Comparison of ENCODE assay signal across 8 cellular contexts in the genomic region with DNA sequence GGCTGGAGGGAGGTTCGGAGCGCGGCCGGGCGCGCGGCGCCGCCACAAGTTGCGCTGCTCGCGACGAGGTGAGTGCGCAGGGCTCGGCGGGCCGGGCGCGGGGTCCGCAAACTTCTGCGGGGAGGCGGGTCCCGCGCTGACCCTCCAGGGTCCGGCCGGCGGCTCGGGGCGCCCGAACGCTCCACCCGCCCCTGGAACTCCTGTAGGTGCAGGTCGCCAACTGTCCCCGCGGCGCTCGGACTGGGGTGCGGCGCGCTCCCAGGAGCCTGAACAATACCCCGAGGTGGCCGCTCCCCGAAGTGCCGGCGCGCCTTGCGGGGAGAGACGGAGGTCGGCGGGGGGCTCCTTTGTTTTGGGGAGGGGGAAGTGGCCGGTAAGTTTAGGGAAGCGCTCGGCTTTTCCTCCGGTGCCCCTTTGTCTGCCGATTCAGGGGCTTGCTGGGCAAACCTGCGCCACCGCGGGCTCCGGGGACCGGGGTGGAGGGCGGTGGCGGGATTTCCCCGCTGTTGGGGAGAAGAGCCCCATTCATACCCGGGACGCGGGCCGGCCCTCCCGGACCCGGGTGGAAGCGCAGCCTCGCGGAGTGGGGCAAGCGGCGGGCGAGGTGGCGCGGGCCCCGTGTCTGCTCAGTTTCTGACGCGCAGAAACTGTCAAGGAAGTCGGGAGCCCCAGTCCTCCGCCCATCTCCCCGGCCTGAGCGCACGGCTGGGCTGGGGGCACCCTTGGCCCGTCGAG. TPM values are rescaled to one million over a fixed set of nuclear protein-coding genes. Genes with fewer than 3 reads are reported as not detected.
DNase-seq lines count a peak whose midpoint lies in the region; TF ChIP-seq lines count a peak whose summit lies in the region.

No MANE protein-coding gene starts in this region.

- peaks cover 29% of the 10 kb centered on the region for H3K4me1 ChIP-seq in KMS-11 (ENCODE audit: low read depth, poor library complexity, severe bottlenecking)
- H3K4me1 ChIP-seq in fibroblast of lung (ENCODE audit: control insufficient read depth, extremely low read depth, insufficient read depth, low read length): no peaks in the 10 kb centered on the region

- H2AFZ ChIP-seq in KMS-11 (ENCODE audit: low read depth) (no peak overlapping the region), fibroblast of lung (ENCODE audit: low read length) (no peak overlapping the region)

- peak overlapping the region; percentile 65 for H3K4me3 Mint-ChIP-seq in osteocyte (ENCODE audit: unreplicated experiment)

- no peak overlapping the region for H3K4me2 ChIP-seq in KMS-11
- no peak overlapping the region for H3K4me2 ChIP-seq in fibroblast of lung (ENCODE audit: extremely low read depth, insufficient read depth, low read length)

- H3K9me3 Mint-ChIP-seq in osteocyte (ENCODE audit: unreplicated experiment): peaks cover 4% of the 10 kb centered on the region

- H3K27ac Mint-ChIP-seq in osteocyte (ENCODE audit: unreplicated experiment): no peak overlapping the region

- H3K79me2 ChIP-seq in KMS-11 (ENCODE audit: insufficient read depth, low read depth) (peaks cover 52% of the 10 kb centered on the region), fibroblast of lung (ENCODE audit: control insufficient read depth, insufficient read depth, low read length) (peaks cover 40% of the 10 kb centered on the region)

- DNase-seq in activated T-cell treated with anti-CD3 and anti-CD28 coated beads for 1 hour (ENCODE audit: low read depth) (peak; percentile 19), activated T-cell treated with anti-CD3 and anti-CD28 coated beads for 4 hours (no peak), fibroblast of lung (ENCODE audit: low read depth in 2 of 2) (peak in 1 of 2 donors; percentile 10), osteocyte (ENCODE audit: extremely low spot score, unreplicated experiment) (no peak), dedifferentiated amniotic fluid mesenchymal stem cell (ENCODE audit: extremely low spot score) (no peak), DMS79 treated with DMSO at 0.1 percent for 48 hours (lab: John Stamatoyannopoulos, UW) (no peak)
- peak; percentile 46 for DNase-seq in activated CD8-positive, alpha-beta memory T cell treated with anti-CD3 and anti-CD28 coated beads, Interleukin-2, amount 50 U/mL, for 4 hours

- TF ChIP-seq CTCF in KMS-11 (conservative IDR thresholded peaks at IDR 0.05; ENCODE audit: low read depth, low read length) (no peak), fibroblast of lung (conservative IDR thresholded peaks at IDR 0.05 in 1 of 2, IDR thresholded peaks at IDR 0.05 in 1 of 2; ENCODE audit: low read depth in 1 of 2, low read length in 2 of 2) (no peak), osteocyte (IDR thresholded peaks at IDR 0.05) (no peak)

- H3K36me3 ChIP-seq in KMS-11 (ENCODE audit: insufficient read depth) (no peaks in the 10 kb centered on the region), fibroblast of lung (ENCODE audit: control insufficient read depth, insufficient read depth, low read length) (no peaks in the 10 kb centered on the region)

- H3K27me3 ChIP-seq in KMS-11 (ENCODE audit: insufficient read depth, low read depth): no peaks in the 10 kb centered on the region
- no peaks in the 10 kb centered on the region for H3K27me3 ChIP-seq in fibroblast of lung (ENCODE audit: control insufficient read depth, insufficient read depth, low read length)

- peak overlapping the region; percentile 78 for H3K9ac ChIP-seq in KMS-11
- peak overlapping the region; percentile 66 for H3K9ac ChIP-seq in fibroblast of lung (ENCODE audit: insufficient read depth, low read length)

- no peaks in the 10 kb centered on the region for H3K27me3 Mint-ChIP-seq in osteocyte (ENCODE audit: unreplicated experiment)

- H3K9me3 ChIP-seq in fibroblast of lung (ENCODE audit: control insufficient read depth, insufficient read depth, low read depth, low read length): no peaks in the 10 kb centered on the region

- H3K4me3 ChIP-seq in KMS-11 (IDR thresholded peaks at IDR 0.05; ENCODE audit: insufficient read depth, low read depth, low read length): no peak overlapping the region
- peak overlapping the region; percentile 31 to 67 (median 63) for H3K4me3 ChIP-seq in fibroblast of lung (replicated peaks in 1 of 4; ENCODE audit: control extremely low read depth in 1 of 4, insufficient read depth in 1 of 4, low read depth in 3 of 4, low read length in 4 of 4)

- H3K36me3 Mint-ChIP-seq in osteocyte (ENCODE audit: unreplicated experiment): peaks cover 2% of the 10 kb centered on the region

- H4K20me1 ChIP-seq in KMS-11 (ENCODE audit: insufficient read depth) (no peaks in the 10 kb centered on the region), fibroblast of lung (ENCODE audit: control insufficient read depth, extremely low read depth, insufficient read depth, low read length) (no peaks in the 10 kb centered on the region)

- H3K4me1 Mint-ChIP-seq in osteocyte (ENCODE audit: unreplicated experiment): peaks cover 47% of the 10 kb centered on the region

- H3K27ac ChIP-seq in KMS-11: peak overlapping the region; percentile 62
- peak overlapping the region; percentile 57 for H3K27ac ChIP-seq in fibroblast of lung (ENCODE audit: insufficient read depth, low read length)

RNA-seq across cellular contexts. Expression of a gene that starts 0.7 kb away (rescaled TPM):
- 22.1 and 29.4 TPM in 2 replicates for total RNA-seq in fibroblast of lung
- polyA plus RNA-seq in fibroblast of lung: 25.8 and 29.4 TPM in 2 replicates
- 23.3 and 27.4 TPM in 2 replicates for polyA plus RNA-seq in fibroblast of lung (2012)
- 75.6 and 89.4 TPM in 2 replicates for polyA minus RNA-seq in fibroblast of lung (ENCODE audit: low replicate concordance)
- 35.3 and 39.9 TPM in 2 replicates for total RNA-seq in osteocyte

Comparison
In these comparisons a context has a peak if more than half of its experiments do, and no peak if none do; other contexts are left out.
1. DNase-seq: peak in activated T-cell treated with anti-CD3 and anti-CD28 coated beads for 1 hour (single experiment) and activated CD8-positive, alpha-beta memory T cell treated with anti-CD3 and anti-CD28 coated beads, Interleukin-2, amount 50 U/mL, for 4 hours (single experiment); none in activated T-cell treated with anti-CD3 and anti-CD28 coated beads for 4 hours (single experiment), osteocyte (single experiment), dedifferentiated amniotic fluid mesenchymal stem cell (single experiment) and DMS79 treated with DMSO at 0.1 percent for 48 hours (single experiment).